ENCODE assay signal across 24 cellular contexts in genomic region chr19:41810301-41810700, GRCh38. TPM values are rescaled to one million over a fixed set of nuclear protein-coding genes. Genes with fewer than 3 reads are reported as not detected.
"Had no signal": no experiment of that assay in that cellular context is flagged by ENCODE, and none has a peak within 500 bp of the region (broad histone marks: within the 10 kb centered on the region; RNA-seq: fewer than 3 reads in every experiment).

No MANE protein-coding gene starts in this region.

- DNase-seq: activated CD4-positive, alpha-beta T cell treated with anti-CD3 and anti-CD28 coated beads, Interleukin-2, amount 10 ng/mL, durations not matched to agents 24 days and 14 days; activated CD4-positive, CD25-positive, alpha-beta regulatory T cell; activated CD8-positive, alpha-beta T cell treated with anti-CD3 and anti-CD28 coated beads, Interleukin-2, amount 10 ng/mL, durations not matched to agents 7 days and 5 days; activated naive CD4-positive, alpha-beta T cell treated with anti-CD3 and anti-CD28 coated beads for 36 hours; activated T-cell treated with anti-CD3 and anti-CD28 coated beads, Interleukin-2, amount 50 U/mL, for 24 hours; erythroblast; foreskin melanocyte; glutamatergic neuron; mesenchymal stem cell; naive thymus-derived CD8-positive, alpha-beta T cell; stimulated activated CD4-positive, alpha-beta T cell treated with anti-CD3 and anti-CD28 coated beads, Interleukin-4, amount 100 ng/mL, for 1 hour; T1000 had no signal

- H3K9me3 Mint-ChIP-seq: activated CD4-positive, alpha-beta T cell treated with anti-CD3 and anti-CD28 coated beads, Interleukin-2, amount 10 ng/mL, durations not matched to agents 24 days and 14 days; activated naive CD4-positive, alpha-beta T cell treated with anti-CD3 and anti-CD28 coated beads for 36 hours; activated T-cell treated with anti-CD3 and anti-CD28 coated beads, Interleukin-2, amount 50 U/mL, for 24 hours; activated T-helper 2 cell treated with anti-CD3 and anti-CD28 coated beads, Interferon-gamma antibody, Interleukin-2, Interleukin-4, amounts not matched to agents 10 μg/mL and 5 μg/mL and 100 μg/mL, durations not matched to agents 14 hours and 24 hours and 36 hours; brain; central memory CD8-positive, alpha-beta T cell; naive thymus-derived CD8-positive, alpha-beta T cell had no signal

- ATAC-seq: activated CD8-positive, alpha-beta T cell treated with anti-CD3 and anti-CD28 coated beads, Interleukin-2, amount 10 ng/mL, durations not matched to agents 7 days and 5 days; naive thymus-derived CD8-positive, alpha-beta T cell had no signal

- H3K4me3 Mint-ChIP-seq: activated CD4-positive, alpha-beta T cell treated with anti-CD3 and anti-CD28 coated beads, Interleukin-2, amount 10 ng/mL, durations not matched to agents 24 days and 14 days; activated CD8-positive, alpha-beta T cell treated with anti-CD3 and anti-CD28 coated beads, Interleukin-2, amount 10 ng/mL, durations not matched to agents 7 days and 5 days; activated naive CD4-positive, alpha-beta T cell treated with anti-CD3 and anti-CD28 coated beads for 36 hours; activated T-cell treated with anti-CD3 and anti-CD28 coated beads, Interleukin-2, amount 50 U/mL, for 24 hours; brain; central memory CD8-positive, alpha-beta T cell; naive thymus-derived CD8-positive, alpha-beta T cell had no signal

- H3K27ac Mint-ChIP-seq: activated CD4-positive, alpha-beta T cell treated with anti-CD3 and anti-CD28 coated beads, Interleukin-2, amount 10 ng/mL, durations not matched to agents 24 days and 14 days; activated CD8-positive, alpha-beta T cell treated with anti-CD3 and anti-CD28 coated beads, Interleukin-2, amount 10 ng/mL, durations not matched to agents 7 days and 5 days; activated naive CD4-positive, alpha-beta T cell treated with anti-CD3 and anti-CD28 coated beads for 36 hours; activated T-cell treated with anti-CD3 and anti-CD28 coated beads, Interleukin-2, amount 50 U/mL, for 24 hours; activated T-helper 2 cell treated with anti-CD3 and anti-CD28 coated beads, Interferon-gamma antibody, Interleukin-2, Interleukin-4, amounts not matched to agents 10 μg/mL and 5 μg/mL and 100 μg/mL, durations not matched to agents 14 hours and 24 hours and 36 hours; brain had no signal

- FAIRE-seq: endometrium, keratinocyte had no signal

- H3K4me1 Mint-ChIP-seq: brain; central memory CD8-positive, alpha-beta T cell had no signal

- H3K27me3 Mint-ChIP-seq: activated CD4-positive, alpha-beta T cell treated with anti-CD3 and anti-CD28 coated beads, Interleukin-2, amount 10 ng/mL, durations not matched to agents 24 days and 14 days had no signal

- H3K4me3 ChIP-seq: coronary artery had no signal

- H3K36me3 Mint-ChIP-seq: brain; naive thymus-derived CD8-positive, alpha-beta T cell had no signal

RNA-seq across cellular contexts. Expression of gene CEACAM3, which starts 13.9 kb away (rescaled TPM):
- total RNA-seq: activated CD4-positive, alpha-beta T cell treated with anti-CD3 and anti-CD28 coated beads, Interleukin-2, amount 10 ng/mL, durations not matched to agents 24 days and 14 days; activated CD8-positive, alpha-beta T cell treated with anti-CD3 and anti-CD28 coated beads, Interleukin-2, amount 10 ng/mL, durations not matched to agents 7 days and 5 days; activated naive CD4-positive, alpha-beta T cell treated with anti-CD3 and anti-CD28 coated beads for 36 hours; activated T-helper 2 cell treated with anti-CD3 and anti-CD28 coated beads, Interferon-gamma antibody, Interleukin-2, Interleukin-4, amounts not matched to agents 10 μg/mL and 5 μg/mL and 100 μg/mL, durations not matched to agents 14 hours and 24 hours and 36 hours; naive thymus-derived CD8-positive, alpha-beta T cell; renal cortical epithelial cell; skeletal muscle tissue; T-helper 1 cell treated with Interleukin-12 subunit alpha and Interleukin-12 subunit beta and Interleukin-4 antibody, amounts not matched to agents 30 ng/mL and 1 ng/mL, for 36 hours; urinary bladder had no signal
- polyA plus RNA-seq: keratinocyte; naive thymus-derived CD8-positive, alpha-beta T cell; urinary bladder had no signal

RNA-seq across cellular contexts. Expression of gene LYPD4, which starts 34.2 kb away (rescaled TPM):
- total RNA-seq: activated CD4-positive, alpha-beta T cell treated with anti-CD3 and anti-CD28 coated beads, Interleukin-2, amount 10 ng/mL, durations not matched to agents 24 days and 14 days; activated CD8-positive, alpha-beta T cell treated with anti-CD3 and anti-CD28 coated beads, Interleukin-2, amount 10 ng/mL, durations not matched to agents 7 days and 5 days; activated naive CD4-positive, alpha-beta T cell treated with anti-CD3 and anti-CD28 coated beads for 36 hours; activated T-helper 2 cell treated with anti-CD3 and anti-CD28 coated beads, Interferon-gamma antibody, Interleukin-2, Interleukin-4, amounts not matched to agents 10 μg/mL and 5 μg/mL and 100 μg/mL, durations not matched to agents 14 hours and 24 hours and 36 hours; left lobe of liver; mucosa of gallbladder; naive thymus-derived CD8-positive, alpha-beta T cell; renal cortical epithelial cell; skeletal muscle tissue; T-helper 1 cell treated with Interleukin-12 subunit alpha and Interleukin-12 subunit beta and Interleukin-4 antibody, amounts not matched to agents 30 ng/mL and 1 ng/mL, for 36 hours; urinary bladder had no signal
- polyA plus RNA-seq: keratinocyte; naive thymus-derived CD8-positive, alpha-beta T cell; urinary bladder had no signal

RNA-seq across cellular contexts. Expression of gene DMRTC2, which starts 34.5 kb away (rescaled TPM):
- total RNA-seq: activated CD4-positive, alpha-beta T cell treated with anti-CD3 and anti-CD28 coated beads, Interleukin-2, amount 10 ng/mL, durations not matched to agents 24 days and 14 days; activated CD8-positive, alpha-beta T cell treated with anti-CD3 and anti-CD28 coated beads, Interleukin-2, amount 10 ng/mL, durations not matched to agents 7 days and 5 days; activated naive CD4-positive, alpha-beta T cell treated with anti-CD3 and anti-CD28 coated beads for 36 hours; activated T-helper 2 cell treated with anti-CD3 and anti-CD28 coated beads, Interferon-gamma antibody, Interleukin-2, Interleukin-4, amounts not matched to agents 10 μg/mL and 5 μg/mL and 100 μg/mL, durations not matched to agents 14 hours and 24 hours and 36 hours; left lobe of liver; mucosa of gallbladder; naive thymus-derived CD8-positive, alpha-beta T cell; renal cortical epithelial cell; skeletal muscle tissue; T-helper 1 cell treated with Interleukin-12 subunit alpha and Interleukin-12 subunit beta and Interleukin-4 antibody, amounts not matched to agents 30 ng/mL and 1 ng/mL, for 36 hours; urinary bladder had no signal
- polyA plus RNA-seq: keratinocyte; naive thymus-derived CD8-positive, alpha-beta T cell; urinary bladder had no signal

RNA-seq across cellular contexts. Expression of gene CEACAM6, which starts 55.0 kb away (rescaled TPM):
- total RNA-seq: activated CD4-positive, alpha-beta T cell treated with anti-CD3 and anti-CD28 coated beads, Interleukin-2, amount 10 ng/mL, durations not matched to agents 24 days and 14 days; activated CD8-positive, alpha-beta T cell treated with anti-CD3 and anti-CD28 coated beads, Interleukin-2, amount 10 ng/mL, durations not matched to agents 7 days and 5 days; activated naive CD4-positive, alpha-beta T cell treated with anti-CD3 and anti-CD28 coated beads for 36 hours; activated T-helper 2 cell treated with anti-CD3 and anti-CD28 coated beads, Interferon-gamma antibody, Interleukin-2, Interleukin-4, amounts not matched to agents 10 μg/mL and 5 μg/mL and 100 μg/mL, durations not matched to agents 14 hours and 24 hours and 36 hours; naive thymus-derived CD8-positive, alpha-beta T cell; renal cortical epithelial cell; T-helper 1 cell treated with Interleukin-12 subunit alpha and Interleukin-12 subunit beta and Interleukin-4 antibody, amounts not matched to agents 30 ng/mL and 1 ng/mL, for 36 hours had no signal
- polyA plus RNA-seq: naive thymus-derived CD8-positive, alpha-beta T cell; urinary bladder had no signal
